In the genomic region with DNA sequence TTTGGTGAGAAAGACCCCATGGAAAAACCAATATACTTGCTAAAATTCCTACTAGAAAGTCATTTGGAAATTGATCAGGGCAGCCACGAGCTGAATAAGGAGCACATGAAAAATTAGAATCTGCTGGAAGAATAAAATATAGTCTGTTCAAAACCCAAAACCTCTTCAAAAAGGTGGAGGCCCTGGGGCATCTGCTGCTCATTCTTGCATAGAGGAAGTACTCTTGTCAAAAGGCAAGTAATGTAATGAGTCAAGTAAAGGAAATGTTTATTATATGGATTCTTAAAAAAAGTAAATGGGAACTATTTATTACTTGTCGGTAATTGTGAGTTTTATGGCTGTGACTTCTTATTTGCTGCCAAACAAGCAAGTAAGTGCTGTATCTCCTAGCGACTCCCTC, we compare ENCODE assay signal across 25 cellular contexts.
"Had no signal": no experiment of that assay in that cellular context is flagged by ENCODE, and none has a peak within 500 bp of the region (broad histone marks: within the 10 kb centered on the region; RNA-seq: fewer than 3 reads in every experiment).

No MANE protein-coding gene starts in this region.

- H3K9me3 Mint-ChIP-seq: activated CD4-positive, alpha-beta T cell treated with anti-CD3 and anti-CD28 coated beads, Interleukin-2, amount 10 ng/mL, durations not matched to agents 7 days and 5 days; activated naive CD4-positive, alpha-beta T cell treated with anti-CD3 and anti-CD28 coated beads, Interleukin-2, amount 50 U/mL, for 72 hours; activated T-cell treated with anti-CD3 and anti-CD28 coated beads, Interleukin-2, amount 50 U/mL, for 24 hours; T-helper 2 cell treated with Interferon-gamma antibody and Interleukin-4, amounts not matched to agents 5 μg/mL and 100 μg/mL, for 36 hours had no signal

- H3K36me3 Mint-ChIP-seq: activated naive CD8-positive, alpha-beta T cell treated with anti-CD3 and anti-CD28 coated beads, Interleukin-2, amount 10 ng/mL, durations not matched to agents 7 days and 5 days; brain had no signal

- H3K27ac Mint-ChIP-seq: activated CD4-positive, alpha-beta T cell treated with anti-CD3 and anti-CD28 coated beads, Interleukin-2, amount 10 ng/mL, durations not matched to agents 7 days and 5 days; activated naive CD4-positive, alpha-beta T cell treated with anti-CD3 and anti-CD28 coated beads, Interleukin-2, amount 50 U/mL, for 72 hours; activated naive CD8-positive, alpha-beta T cell treated with anti-CD3 and anti-CD28 coated beads, Interleukin-2, amount 10 ng/mL, durations not matched to agents 7 days and 5 days; activated T-cell treated with anti-CD3 and anti-CD28 coated beads, Interleukin-2, amount 50 U/mL, for 24 hours; activated T-cell treated with anti-CD3 and anti-CD28 coated beads, Interleukin-2, amount 50 U/mL, for 72 hours; brain; T-helper 17 cell; T-helper 2 cell treated with Interferon-gamma antibody and Interleukin-4, amounts not matched to agents 5 μg/mL and 100 μg/mL, for 36 hours had no signal

- H3K4me3 Mint-ChIP-seq: activated CD4-positive, alpha-beta T cell treated with anti-CD3 and anti-CD28 coated beads, Interleukin-2, amount 10 ng/mL, durations not matched to agents 7 days and 5 days; activated naive CD8-positive, alpha-beta T cell treated with anti-CD3 and anti-CD28 coated beads, Interleukin-2, amount 10 ng/mL, durations not matched to agents 7 days and 5 days; activated T-cell treated with anti-CD3 and anti-CD28 coated beads, Interleukin-2, amount 50 U/mL, for 24 hours; activated T-cell treated with anti-CD3 and anti-CD28 coated beads, Interleukin-2, amount 50 U/mL, for 72 hours; brain; T-helper 17 cell; T-helper 2 cell treated with Interferon-gamma antibody and Interleukin-4, amounts not matched to agents 5 μg/mL and 100 μg/mL, for 36 hours had no signal

- ATAC-seq: activated T-cell treated with anti-CD3 and anti-CD28 coated beads, Interleukin-2, amount 50 U/mL, for 72 hours; T-helper 17 cell had no signal

- DNase-seq: activated CD4-positive, alpha-beta T cell treated with anti-CD3 and anti-CD28 coated beads for 4 hours; activated CD4-positive, alpha-beta T cell treated with anti-CD3 and anti-CD28 coated beads, Interleukin-2, amount 10 ng/mL, durations not matched to agents 7 days and 5 days; activated CD4-positive, alpha-beta T cell treated with anti-CD3 and anti-CD28 coated beads, Interleukin-2, amount 50 U/mL, for 48 hours; activated CD4-positive, CD25-positive, alpha-beta regulatory T cell; activated CD4-positive, CD25-positive, alpha-beta regulatory T cell treated with anti-CD3 and anti-CD28 coated beads, Interleukin-2, amount 50 U/mL, for 72 hours; activated CD8-positive, alpha-beta memory T cell treated with anti-CD3 and anti-CD28 coated beads, Interleukin-2, amount 50 U/mL, for 48 hours; activated effector memory CD4-positive, alpha-beta T cell treated with Interleukin-2 at 50 U/mL for 16 hours; activated gamma-delta T cell treated with Interleukin-2 at 50 U/mL for 16 hours; activated naive CD4-positive, alpha-beta T cell treated with Interleukin-2 at 50 U/mL for 16 hours; activated naive CD8-positive, alpha-beta T cell treated with anti-CD3 and anti-CD28 coated beads, Interleukin-2, amount 10 ng/mL, durations not matched to agents 7 days and 5 days; activated T-cell treated with anti-CD3 and anti-CD28 coated beads for 4 hours; activated T-cell treated with anti-CD3 and anti-CD28 coated beads, Interleukin-2, amount 50 U/mL, for 24 hours; activated T-cell treated with anti-CD3 and anti-CD28 coated beads, Interleukin-2, amount 50 U/mL, for 72 hours; central memory CD4-positive, alpha-beta T cell; cerebellar nuclear complex; colonic mucosa; effector CD8-positive, alpha-beta T cell; esophagus squamous epithelium; foreskin melanocyte; head of caudate nucleus; T-helper 17 cell; T1000 had no signal

- H3K27me3 Mint-ChIP-seq: activated CD4-positive, alpha-beta T cell treated with anti-CD3 and anti-CD28 coated beads, Interleukin-2, amount 10 ng/mL, durations not matched to agents 7 days and 5 days; activated naive CD8-positive, alpha-beta T cell treated with anti-CD3 and anti-CD28 coated beads, Interleukin-2, amount 10 ng/mL, durations not matched to agents 7 days and 5 days; brain; T-helper 17 cell had no signal

- H3K4me1 Mint-ChIP-seq: activated naive CD8-positive, alpha-beta T cell treated with anti-CD3 and anti-CD28 coated beads, Interleukin-2, amount 10 ng/mL, durations not matched to agents 7 days and 5 days; brain; T-helper 17 cell had no signal
